1 cellular context compared by ENCODE assay signal in genomic region chr10:127017406-127018297, GRCh38.
TF ChIP-seq lines count a peak whose summit lies in the region.

No MANE protein-coding gene starts in this region.

TF ChIP-seq in SK-N-SH, 30 proteins besides CTCF, POLR2A, EP300 and RAD21 (continued from another document):
- TF ChIP-seq SIN3A (IDR thresholded peaks at IDR 0.05; ENCODE audit: borderline replicate concordance, low read depth, low read length), result no peak
TF ChIP-seq in SK-N-SH: peak in this region for 0.
